In genomic region chr6:36441307-36441894, GRCh38 we compare ENCODE assay signal across 8 cellular contexts. TPM values are rescaled to one million over a fixed set of nuclear protein-coding genes. Genes with fewer than 3 reads are reported as not detected.
A peak's percentile ranks its signal among the peaks of the same experiment; 100 is the strongest.
DNase-seq lines count a peak whose midpoint lies in the region; ATAC-seq, FAIRE-seq and TF ChIP-seq lines count a peak whose summit lies in the region.

No MANE protein-coding gene starts in this region.

- no peaks in the 10 kb centered on the region; the same call in 1 of the 2 replicates for H3K79me1 ChIP-seq in H1 (ENCODE audit: low read depth, low read length)

- H2AFZ ChIP-seq in H1 (ENCODE audit: low read length): 0 out of 2 replicates have a peak overlapping the region, but pooled peaks have one; percentile 36

- TF ChIP-seq RAD21 in H1 (IDR thresholded peaks at IDR 0.05 in 1 of 2, conservative IDR thresholded peaks at IDR 0.05 in 1 of 2; ENCODE audit: low read depth in 2 of 2, low read length in 2 of 2): no peak

- H3K79me2 ChIP-seq in H1 (ENCODE audit: control insufficient read depth in 1 of 2, insufficient read depth in 2 of 2, low read length in 2 of 2): peaks cover 0 to 27% of the 10 kb centered on the region in 2 experiments; a peak in 2 of 4 replicates

- no peak overlapping the region for H2BK12ac ChIP-seq in H1 (ENCODE audit: low read depth, low read length)

- DNase-seq in Ammon's horn (ENCODE audit: low spot score): peak; percentile 97
- peak; percentile 98 for DNase-seq in HS-5 (ENCODE audit: low read depth)
- DNase-seq in NOMO-1 treated with DMSO at 0.1 percent for 48 hours (lab: John Stamatoyannopoulos, UW; ENCODE audit: unreplicated experiment): peak; percentile 96
- DNase-seq in activated CD8-positive, alpha-beta memory T cell treated with anti-CD3 and anti-CD28 coated beads, Interleukin-2, amount 10 ng/mL, durations not matched to agents 7 days and 5 days: peak; percentile 94
- peak; percentile 61 to 72 for DNase-seq in H1 (ENCODE audit: low read depth in 1 of 2, low spot score in 2 of 2)
- peak; percentile 95 for DNase-seq in mesenteric fat pad (ENCODE audit: low spot score)
- DNase-seq in stimulated activated CD8-positive, alpha-beta memory T cell treated with anti-CD3 and anti-CD28 coated beads, Interleukin-15, amount 100 ng/mL, for 1 hour (ENCODE audit: low read depth): peak; percentile 54

- no peak overlapping the region for H3K9ac ChIP-seq in H1 (replicated peaks in 1 of 4; ENCODE audit: extremely low read depth in 1 of 4, low read depth in 3 of 4, low read length in 3 of 4)

- no peaks in the 10 kb centered on the region for H3K9me3 ChIP-seq in H1 (ENCODE audit: insufficient read depth in 2 of 2, low read depth in 1 of 2, low read length in 1 of 2)

- H3K14ac ChIP-seq in H1 (ENCODE audit: insufficient read length): no peak overlapping the region

- CTCF ChIA-PET in activated CD8-positive, alpha-beta memory T cell treated with anti-CD3 and anti-CD28 coated beads, Interleukin-2, amount 10 ng/mL, durations not matched to agents 7 days and 5 days (lab: Charles Lee): interaction anchor here (0.6 to 3.6 kb wide), 3 partner anchors 14 to 22 kb away, joined by 3 to 24 read pairs (median 3); no protein-coding TSS in a partner anchor
- CTCF ChIA-PET in H1 (lab: Charles Lee; ENCODE audit: partially characterized antibody): interaction anchor here (0.7 kb wide), 1 partner anchor 14 kb away, joined by 4 read pairs; no protein-coding TSS in a partner anchor

- TF ChIP-seq CTCF in H1 (IDR thresholded peaks at IDR 0.05; ENCODE audit: control extremely low read depth in 1 of 3, insufficient read depth in 1 of 3, low read depth in 1 of 3, low read length in 3 of 3): no peak

- no peak overlapping the region for H3K18ac ChIP-seq in H1 (ENCODE audit: extremely low read depth, low read length)

- no peak overlapping the region for H4K8ac ChIP-seq in H1 (ENCODE audit: extremely low read depth, insufficient read depth, low read length)

- 35% methylated on average over 8 of the region's 8 CpGs; no CpG with 5 or more reads in 1 of the 2 experiments for WGBS in H1 (ENCODE audit: extremely low coverage in 1 of 2, insufficient coverage in 1 of 2, insufficient read length in 1 of 2, insufficient replicate concordance in 2 of 2, low coverage in 1 of 2, low lambda C conversion rate in 2 of 2, missing lambda C conversion rate in 1 of 2), 2 experiments

- no peaks in the 10 kb centered on the region for H3K36me3 ChIP-seq in H1 (ENCODE audit: control insufficient read depth in 2 of 4, insufficient read depth in 4 of 4, low read length in 3 of 4)

- H3K23me2 ChIP-seq in H1 (ENCODE audit: low read depth, low read length): peaks cover 5% of the 10 kb centered on the region

- TF ChIP-seq EP300 in H1 (IDR thresholded peaks at IDR 0.05; ENCODE audit: borderline replicate concordance in 1 of 2, low read depth in 2 of 2, low read length in 2 of 2): no peak

- H3K27me3 Mint-ChIP-seq in activated CD8-positive, alpha-beta memory T cell treated with anti-CD3 and anti-CD28 coated beads, Interleukin-2, amount 10 ng/mL, durations not matched to agents 7 days and 5 days: no peaks in the 10 kb centered on the region

- peak; percentile 63 for ATAC-seq in GM19351 (IDR thresholded peaks at IDR 0.05; ENCODE audit: unreplicated experiment)
- peak; percentile 82 for ATAC-seq in activated CD8-positive, alpha-beta memory T cell treated with anti-CD3 and anti-CD28 coated beads, Interleukin-2, amount 10 ng/mL, durations not matched to agents 7 days and 5 days

- H3K4me1 ChIP-seq in H1 (replicated peaks in 1 of 4; ENCODE audit: control insufficient read depth in 3 of 4, insufficient read depth in 4 of 4, low read length in 3 of 4): peaks cover 0 to 6% (median 4%) of the 10 kb centered on the region in 4 experiments; a peak in 4 of 7 replicates

- H4K5ac ChIP-seq in H1 (ENCODE audit: insufficient read length, low read depth, low read length): peak overlapping the region; percentile 38

- peaks cover 9% of the 10 kb centered on the region for H3K36me3 Mint-ChIP-seq in activated CD8-positive, alpha-beta memory T cell treated with anti-CD3 and anti-CD28 coated beads, Interleukin-2, amount 10 ng/mL, durations not matched to agents 7 days and 5 days

- H2BK5ac ChIP-seq in H1 (ENCODE audit: low read depth, low read length): 0 out of 2 replicates have a peak overlapping the region, but pooled peaks have one; percentile 5

- peak; percentile 39 for FAIRE-seq in H1 (lab: Jason Lieb, UNC)

- TF ChIP-seq POLR2A in H1 (IDR thresholded peaks at IDR 0.05; ENCODE audit: control extremely low read depth in 1 of 2, low read depth in 2 of 2, low read length in 2 of 2): no peak

- POLR2A ChIA-PET in H1 (lab: Charles Lee; ENCODE audit: partially characterized antibody): interaction anchor here (1.1 kb wide), 1 partner anchor 9 kb away, joined by 4 read pairs; no protein-coding TSS in a partner anchor

- H3K4me3 ChIP-seq in H1 (ENCODE audit: extremely low read depth in 1 of 4, insufficient read depth in 2 of 4, low read depth in 3 of 4, low read length in 4 of 4): no peak overlapping the region

- H2BK20ac ChIP-seq in H1 (ENCODE audit: low read length): no peak overlapping the region

- H4K20me1 ChIP-seq in H1 (replicated peaks in 1 of 2; ENCODE audit: control insufficient read depth in 1 of 2, insufficient read depth in 2 of 2, low read length in 2 of 2): no peaks in the 10 kb centered on the region

- H3K4me3 Mint-ChIP-seq in activated CD8-positive, alpha-beta memory T cell treated with anti-CD3 and anti-CD28 coated beads, Interleukin-2, amount 10 ng/mL, durations not matched to agents 7 days and 5 days: peak overlapping the region; percentile 56

- peaks cover 37% of the 10 kb centered on the region for H3K4me1 Mint-ChIP-seq in activated CD8-positive, alpha-beta memory T cell treated with anti-CD3 and anti-CD28 coated beads, Interleukin-2, amount 10 ng/mL, durations not matched to agents 7 days and 5 days

- no peak overlapping the region for H3K27ac ChIP-seq in H1 (ENCODE audit: low read depth, low read length)

- H2BK120ac ChIP-seq in H1 (replicated peaks; ENCODE audit: low read depth, low read length): peak overlapping the region; percentile 28

- H3K4me2 ChIP-seq in H1 (ENCODE audit: insufficient read depth in 1 of 2, low read depth in 2 of 2, low read length in 2 of 2): peak overlapping the region in 1 of 2 experiments; percentile 15; a peak in 2 of 4 replicates

- no peak overlapping the region for H2AK5ac ChIP-seq in H1 (ENCODE audit: low read depth, low read length)

- H3K23ac ChIP-seq in H1 (ENCODE audit: insufficient read length): no peak overlapping the region

- H3K4ac ChIP-seq in H1 (replicated peaks; ENCODE audit: insufficient read length, low read depth, low read length): no peak overlapping the region

- H3K56ac ChIP-seq in H1 (replicated peaks; ENCODE audit: insufficient read length, low read depth, low read length): no peak overlapping the region

- peak overlapping the region; percentile 84 for H3K27ac Mint-ChIP-seq in activated CD8-positive, alpha-beta memory T cell treated with anti-CD3 and anti-CD28 coated beads, Interleukin-2, amount 10 ng/mL, durations not matched to agents 7 days and 5 days

- no peak overlapping the region for H4K91ac ChIP-seq in H1 (replicated peaks; ENCODE audit: insufficient read length, low read length)

- no peak overlapping the region for H2BK15ac ChIP-seq in H1 (ENCODE audit: low read length)

- no peaks in the 10 kb centered on the region for H3K9me3 Mint-ChIP-seq in activated CD8-positive, alpha-beta memory T cell treated with anti-CD3 and anti-CD28 coated beads, Interleukin-2, amount 10 ng/mL, durations not matched to agents 7 days and 5 days (ENCODE audit: low read depth)

- H3K27me3 ChIP-seq in H1 (replicated peaks in 1 of 4; ENCODE audit: control insufficient read depth in 3 of 4, extremely low read depth in 1 of 4, insufficient read depth in 3 of 4, low read length in 3 of 4): no peaks in the 10 kb centered on the region

RNA-seq across cellular contexts. Expression of gene PXT1, which starts 1.3 kb away (rescaled TPM):
- total RNA-seq in activated CD8-positive, alpha-beta memory T cell treated with anti-CD3 and anti-CD28 coated beads, Interleukin-2, amount 10 ng/mL, durations not matched to agents 7 days and 5 days: under 1 TPM in 1 of 2 experiments, not detected in 1; 0.32 TPM
- total RNA-seq in H1 (2021; fragmentation: NEBNext Ultra II Directional; extraction: Animal tissue kit (Norgen Biotek cat#: 25700)): not detected in 2 replicates
- 0.06 and 0.20 TPM in 2 replicates for polyA plus RNA-seq in H1 (2011; rRNA removed)
- polyA plus RNA-seq in H1 (2011; cell fraction: cytosol; rRNA removed): 0.23 TPM
- 0.16 TPM for polyA plus RNA-seq in H1 (2011; cell fraction: nucleus; rRNA removed)
- 0.17 to 0.21 TPM in 2 of 4 replicates, not detected in the others for polyA plus RNA-seq in H1 (2012, experiment 1 of 2)
- polyA plus RNA-seq in H1 (2012, experiment 2 of 2): not detected
- not detected for polyA plus RNA-seq in H1 (2013, experiment 1 of 2)
- polyA plus RNA-seq in H1 (2013, experiment 2 of 2): 0.04 TPM
- polyA minus RNA-seq in H1 (2011; rRNA and poly(A)+ RNA removed): 0.19 TPM in 1 of 2 replicates, not detected in the other
- not detected for polyA minus RNA-seq in H1 (2011; cell fraction: cytosol; rRNA and poly(A)+ RNA removed)
- not detected for polyA minus RNA-seq in H1 (2011; cell fraction: nucleus; rRNA and poly(A)+ RNA removed)
- not detected for total RNA-seq in mesenteric fat pad

RNA-seq across cellular contexts. Expression of gene KCTD20, which starts 1.4 kb away (rescaled TPM):
- total RNA-seq in activated CD8-positive, alpha-beta memory T cell treated with anti-CD3 and anti-CD28 coated beads, Interleukin-2, amount 10 ng/mL, durations not matched to agents 7 days and 5 days: 10 to 100 TPM; 53.9 to 65.0 TPM
- 23.2 and 26.2 TPM in 2 replicates for total RNA-seq in H1 (2021; fragmentation: NEBNext Ultra II Directional; extraction: Animal tissue kit (Norgen Biotek cat#: 25700))
- 8.4 and 10.1 TPM in 2 replicates for polyA plus RNA-seq in H1 (2011; rRNA removed)
- polyA plus RNA-seq in H1 (2011; cell fraction: cytosol; rRNA removed): 14.6 TPM
- 9.5 TPM for polyA plus RNA-seq in H1 (2011; cell fraction: nucleus; rRNA removed)
- polyA plus RNA-seq in H1 (2012, experiment 1 of 2): 12.0 to 17.1 TPM (median 13.5 TPM) in 4 replicates
- polyA plus RNA-seq in H1 (2012, experiment 2 of 2): 0.92 TPM
- 14.9 TPM for polyA plus RNA-seq in H1 (2013, experiment 1 of 2)
- 15.7 TPM for polyA plus RNA-seq in H1 (2013, experiment 2 of 2)
- 26.8 and 36.7 TPM in 2 replicates for polyA minus RNA-seq in H1 (2011; rRNA and poly(A)+ RNA removed)
- 15.2 TPM for polyA minus RNA-seq in H1 (2011; cell fraction: cytosol; rRNA and poly(A)+ RNA removed)
- 25.3 TPM for polyA minus RNA-seq in H1 (2011; cell fraction: nucleus; rRNA and poly(A)+ RNA removed)
- 81.7 TPM for total RNA-seq in mesenteric fat pad

RNA-seq across cellular contexts. Expression of gene ETV7, which starts 53.9 kb away (rescaled TPM):
- total RNA-seq in activated CD8-positive, alpha-beta memory T cell treated with anti-CD3 and anti-CD28 coated beads, Interleukin-2, amount 10 ng/mL, durations not matched to agents 7 days and 5 days: 10 to 100 TPM in 1 of 2 experiments, 1 to 10 TPM in 1; 5.9 to 19.7 TPM
- 0.21 and 0.54 TPM in 2 replicates for total RNA-seq in H1 (2021; fragmentation: NEBNext Ultra II Directional; extraction: Animal tissue kit (Norgen Biotek cat#: 25700))
- 2.4 TPM in 2 replicates for polyA plus RNA-seq in H1 (2011; rRNA removed)
- 2.1 TPM for polyA plus RNA-seq in H1 (2011; cell fraction: cytosol; rRNA removed)
- 2.4 TPM for polyA plus RNA-seq in H1 (2011; cell fraction: nucleus; rRNA removed)
- polyA plus RNA-seq in H1 (2012, experiment 1 of 2): 1.1 to 2.4 TPM (median 2.0 TPM) in 4 replicates
- polyA plus RNA-seq in H1 (2012, experiment 2 of 2): 2.1 TPM
- 0.49 TPM for polyA plus RNA-seq in H1 (2013, experiment 1 of 2)
- 0.61 TPM for polyA plus RNA-seq in H1 (2013, experiment 2 of 2)
- polyA minus RNA-seq in H1 (2011; rRNA and poly(A)+ RNA removed): 0.63 and 1.2 TPM in 2 replicates
- polyA minus RNA-seq in H1 (2011; cell fraction: cytosol; rRNA and poly(A)+ RNA removed): 1.5 TPM
- 0.60 TPM for polyA minus RNA-seq in H1 (2011; cell fraction: nucleus; rRNA and poly(A)+ RNA removed)
- 0.29 TPM for total RNA-seq in mesenteric fat pad
